29 cellular contexts compared by ENCODE assay signal in genomic region chr1:213019450-213019849, GRCh38.
"Had no signal": no experiment of that assay in that cellular context is flagged by ENCODE, and none has a peak within 500 bp of the region (broad histone marks: within the 10 kb centered on the region; RNA-seq: fewer than 3 reads in every experiment).

No MANE protein-coding gene starts in this region.

- H3K27ac ChIP-seq: stomach, suprapubic skin, testis, thoracic aorta, thyroid gland, tibial artery, tibial nerve, transverse colon, upper lobe of left lung, upper lobe of right lung, uterus, vagina had no signal

- DNase-seq: stimulated activated CD4-positive, alpha-beta T cell treated with anti-CD3 and anti-CD28 coated beads, Interleukin-2, amount 100 ng/mL, for 48 hours; stimulated activated CD4-positive, alpha-beta T cell treated with anti-CD3 and anti-CD28 coated beads, Interleukin-4, amount 100 ng/mL, for 1 hour; stimulated activated CD4-positive, alpha-beta T cell treated with anti-CD3 and anti-CD28 coated beads, Interleukin-4, amount 100 ng/mL, for 24 hours; stimulated activated CD4-positive, alpha-beta T cell treated with anti-CD3 and anti-CD28 coated beads, Interleukin-4, amount 100 ng/mL, for 4 hours; stimulated activated CD8-positive, alpha-beta memory T cell treated with anti-CD3 and anti-CD28 coated beads, Interleukin-4, amount 100 ng/mL, for 48 hours; stimulated activated naive B cell treated with anti-CD40 and anti-IgM and Interleukin-4, amounts not matched to agents 10 μg/mL and 1 μg/mL and 100 μg/mL, for 72 hours; stimulated activated naive CD4-positive, alpha-beta T cell; stimulated activated naive CD4-positive, alpha-beta T cell treated with Interleukin-2 at 50 U/mL for 16 hours; stimulated activated naive CD8-positive, alpha-beta T cell treated with anti-CD3 and anti-CD28 coated beads, Interleukin-15, amount 100 ng/mL, for 72 hours; stimulated activated naive CD8-positive, alpha-beta T cell treated with anti-CD3 and anti-CD28 coated beads, Interleukin-15, Interleukin-2, amounts not matched to agents 100 U/mL and 50 U/mL, for 24 hours; stomach; substantia nigra; testis; thyroid gland; tibial artery; transverse colon; trophoblast cell; upper lobe of left lung; upper lobe of right lung; uterus had no signal

- H3K4me3 ChIP-seq: stomach, suprapubic skin, testis, thoracic aorta, thyroid gland, tibial artery, tibial nerve, transverse colon, upper lobe of left lung, upper lobe of right lung, uterus, vagina had no signal

- H3K4me1 Mint-ChIP-seq: stimulated activated effector memory CD8-positive, alpha-beta T cell treated with anti-CD3 and anti-CD28 coated beads, Interleukin-12 subunit alpha, Interleukin-12 subunit beta, amount 100 ng/mL, for 72 hours; stimulated activated memory B cell treated with anti-CD40 and anti-IgM and Interleukin-4, amounts not matched to agents 10 μg/mL and 1 μg/mL and 100 μg/mL, for 72 hours; stimulated activated naive CD8-positive, alpha-beta T cell treated with anti-CD3 and anti-CD28 coated beads, Interleukin-15, amount 100 ng/mL, for 72 hours had no signal

- H3K27ac Mint-ChIP-seq: stimulated activated effector memory CD8-positive, alpha-beta T cell treated with anti-CD3 and anti-CD28 coated beads, Interleukin-12 subunit alpha, Interleukin-12 subunit beta, amount 100 ng/mL, for 72 hours; stimulated activated memory B cell treated with anti-CD40 and anti-IgM and Interleukin-4, amounts not matched to agents 10 μg/mL and 1 μg/mL and 100 μg/mL, for 72 hours; stimulated activated naive B cell treated with anti-CD40 and anti-IgM and Interleukin-4, amounts not matched to agents 10 μg/mL and 1 μg/mL and 100 μg/mL, for 72 hours; stimulated activated naive CD8-positive, alpha-beta T cell treated with anti-CD3 and anti-CD28 coated beads, Interleukin-15, amount 100 ng/mL, for 72 hours; stimulated activated naive CD8-positive, alpha-beta T cell treated with anti-CD3 and anti-CD28 coated beads, Interleukin-15, Interleukin-2, amounts not matched to agents 100 ng/mL and 50 ng/mL, for 24 hours; type B pancreatic cell had no signal

- H3K4me3 Mint-ChIP-seq: stimulated activated effector memory CD8-positive, alpha-beta T cell treated with anti-CD3 and anti-CD28 coated beads, Interleukin-12 subunit alpha, Interleukin-12 subunit beta, amount 100 ng/mL, for 72 hours; stimulated activated memory B cell treated with anti-CD40 and anti-IgM and Interleukin-4, amounts not matched to agents 10 μg/mL and 1 μg/mL and 100 μg/mL, for 72 hours; stimulated activated naive B cell treated with anti-CD40 and anti-IgM and Interleukin-4, amounts not matched to agents 10 μg/mL and 1 μg/mL and 100 μg/mL, for 72 hours; stimulated activated naive CD8-positive, alpha-beta T cell treated with anti-CD3 and anti-CD28 coated beads, Interleukin-15, amount 100 ng/mL, for 72 hours; stimulated activated naive CD8-positive, alpha-beta T cell treated with anti-CD3 and anti-CD28 coated beads, Interleukin-15, Interleukin-2, amounts not matched to agents 100 ng/mL and 50 ng/mL, for 24 hours; type B pancreatic cell had no signal

- H3K36me3 Mint-ChIP-seq: stimulated activated memory B cell treated with anti-CD40 and anti-IgM and Interleukin-4, amounts not matched to agents 10 μg/mL and 1 μg/mL and 100 μg/mL, for 72 hours; type B pancreatic cell had no signal

- H3K27me3 ChIP-seq: stomach, suprapubic skin, testis, thyroid gland, tibial artery, transverse colon, upper lobe of left lung, upper lobe of right lung, uterus, vagina had no signal

- FAIRE-seq: urothelium cell line had no signal

- H3K36me3 ChIP-seq: stomach, suprapubic skin, thoracic aorta, thyroid gland, tibial artery, tibial nerve, transverse colon, upper lobe of left lung, upper lobe of right lung, uterus, vagina had no signal

- ATAC-seq: stimulated activated effector memory CD8-positive, alpha-beta T cell treated with anti-CD3 and anti-CD28 coated beads, Interleukin-12 subunit alpha, Interleukin-12 subunit beta, amount 100 ng/mL, for 72 hours; stimulated activated memory B cell treated with anti-CD40 and anti-IgM and Interleukin-4, amounts not matched to agents 10 μg/mL and 1 μg/mL and 100 μg/mL, for 72 hours; stimulated activated naive B cell treated with anti-CD40 and anti-IgM and Interleukin-4, amounts not matched to agents 10 μg/mL and 1 μg/mL and 100 μg/mL, for 72 hours; stimulated activated naive CD8-positive, alpha-beta T cell treated with anti-CD3 and anti-CD28 coated beads, Interleukin-15, amount 100 ng/mL, for 72 hours; stimulated activated naive CD8-positive, alpha-beta T cell treated with anti-CD3 and anti-CD28 coated beads, Interleukin-15, Interleukin-2, amounts not matched to agents 100 U/mL and 50 U/mL, for 24 hours; upper lobe of right lung had no signal

- H3K9me3 ChIP-seq: stomach, suprapubic skin, testis, thoracic aorta, thyroid gland, tibial artery, tibial nerve, transverse colon, upper lobe of left lung, upper lobe of right lung, uterus, vagina had no signal
